11 cellular contexts compared by ENCODE assay signal in genomic region chr13:103540394-103540793, GRCh38.
DNase-seq lines count a peak whose midpoint lies in the region; ATAC-seq and TF ChIP-seq lines count a peak whose summit lies in the region.
"Had no signal": no experiment of that assay in that cellular context is flagged by ENCODE, and none has a peak within 500 bp of the region (broad histone marks: within the 10 kb centered on the region; RNA-seq: fewer than 3 reads in every experiment).

No MANE protein-coding gene starts in this region.

- no peaks in the 10 kb centered on the region for H3K9me2 ChIP-seq in SK-N-SH

- CTCF ChIA-PET in SK-N-SH (lab: Yijun Ruan, JAX) = interaction anchor here (0.9 to 1.8 kb wide), 6 partner anchors 9 to 466 kb away, joined by 3 to 4 read pairs (median 4); no protein-coding TSS in a partner anchor

- H3K79me2 ChIP-seq in SK-N-SH (ENCODE audit: insufficient read depth) = no peaks in the 10 kb centered on the region

- H3K27me3 ChIP-seq in SK-N-SH (ENCODE audit: insufficient read depth) = no peaks in the 10 kb centered on the region
- H3K27me3 ChIP-seq: BLaER1 had no signal

- no peaks in the 10 kb centered on the region for H4K20me1 ChIP-seq in SK-N-SH (ENCODE audit: insufficient read depth)
- H4K20me1 ChIP-seq: BLaER1 had no signal

- WGBS in SK-N-SH (ENCODE audit: low lambda C conversion rate) = 38% methylated on average over 1 of the region's 1 CpG

- H3K4me2 ChIP-seq in SK-N-SH = no peak overlapping the region
- H3K4me2 ChIP-seq: BLaER1 had no signal

- no peak for TF ChIP-seq CTCF in SK-N-SH (IDR thresholded peaks at IDR 0.05)

- H3K9ac ChIP-seq in SK-N-SH = no peak overlapping the region
- H3K9ac ChIP-seq: BLaER1 had no signal

- peak overlapping the region in 1 of 2 experiments; percentile 97; a peak in 2 of 4 replicates for H3K27ac ChIP-seq in SK-N-SH (ENCODE audit: low read depth in 2 of 2, low read length in 1 of 2)
- H3K27ac ChIP-seq: BLaER1 had no signal

- peaks cover 8% of the 10 kb centered on the region; the same call in 1 of the 2 replicates for H3K9me3 ChIP-seq in SK-N-SH

- peak; percentile 42; the same call in 1 of the 2 replicates for TF ChIP-seq RAD21 in SK-N-SH (IDR thresholded peaks at IDR 0.05; ENCODE audit: low read length)

- POLR2A ChIA-PET in SK-N-SH (lab: Yijun Ruan, JAX) = no interaction called here

- TF ChIP-seq EP300 in SK-N-SH (IDR thresholded peaks at IDR 0.05; ENCODE audit: borderline replicate concordance in 1 of 2, low read depth in 1 of 2, low read length in 1 of 2) = peak in 1 of 2 experiments; percentile 86; a peak in 2 of 4 replicates

- no peak overlapping the region for H3K4me3 ChIP-seq in SK-N-SH (ENCODE audit: low read depth in 2 of 2, low read length in 1 of 2)
- H3K4me3 ChIP-seq: BLaER1 had no signal

- no peak overlapping the region for H2AFZ ChIP-seq in SK-N-SH (ENCODE audit: low read depth)

- H3K4me1 ChIP-seq in SK-N-SH (ENCODE audit: control insufficient read depth in 1 of 2, insufficient read depth in 2 of 2, low read depth in 1 of 2, low read length in 1 of 2) = peaks cover 0 to 9% of the 10 kb centered on the region in 2 experiments; a peak in 2 of 4 replicates
- H3K4me1 ChIP-seq: BLaER1 had no signal

- ATAC-seq in SK-N-SH treated with all-trans-retinoic acid at 6 μM for 48 hours = no peak
- no peak for ATAC-seq in HG02870 (IDR thresholded peaks at IDR 0.05; ENCODE audit: unreplicated experiment)

- peak; percentile 7 for DNase-seq in NCI-H1694 treated with DMSO at 0.1 percent for 48 hours (lab: John Stamatoyannopoulos, UW)
- no peak for DNase-seq in NCI-H1694 (lab: John Stamatoyannopoulos, UW)
- peak; percentile 10 for DNase-seq in SK-N-SH
- peak; percentile 10 for DNase-seq in NCI-H774 (lab: John Stamatoyannopoulos, UW)
- DNase-seq in stimulated activated CD4-positive, alpha-beta T cell treated with anti-CD3 and anti-CD28 coated beads, Interleukin-4, amount 100 ng/mL, for 1 hour = no peak
- DNase-seq: 8988T; CD4-positive, alpha-beta memory T cell; H9 had no signal

- no peaks in the 10 kb centered on the region for H3F3A ChIP-seq in SK-N-SH (replicated peaks; ENCODE audit: insufficient read depth)

- no peaks in the 10 kb centered on the region for H3K36me3 ChIP-seq in SK-N-SH (replicated peaks in 1 of 2; ENCODE audit: control insufficient read depth in 1 of 2, insufficient read depth in 2 of 2, low read length in 1 of 2)
- H3K36me3 ChIP-seq: BLaER1 had no signal

TF ChIP-seq in SK-N-SH, 30 proteins besides CTCF, POLR2A, EP300 and RAD21 (continues in another document):
- TF ChIP-seq RFX5 (IDR thresholded peaks at IDR 0.05; ENCODE audit: low read length) (no peak), CHD2 (IDR thresholded peaks at IDR 0.05; ENCODE audit: low read length, partially characterized antibody) (peak; percentile 7), POLR2AphosphoS5 (IDR thresholded peaks at IDR 0.05; ENCODE audit: low read depth, low read length) (no peak), GABPA (IDR thresholded peaks at IDR 0.05; ENCODE audit: low read depth) (no peak), RCOR1 (IDR thresholded peaks at IDR 0.05; ENCODE audit: low read length) (peak; percentile 74), SIN3A (IDR thresholded peaks at IDR 0.05; ENCODE audit: borderline replicate concordance, low read depth, low read length) (no peak), IRF3 (IDR thresholded peaks at IDR 0.05; ENCODE audit: low read depth, low read length) (no peak), RXRA (IDR thresholded peaks at IDR 0.05; ENCODE audit: borderline replicate concordance, low read depth) (no peak), PBX3 (IDR thresholded peaks at IDR 0.05) (no peak), JUND (IDR thresholded peaks at IDR 0.05) (no peak), FOXJ3 (CRISPR knock-in tag; IDR thresholded peaks at IDR 0.05) (0 out of 2 replicates have a peak, but pooled peaks have one; percentile 40), GATA2 (CRISPR knock-in tag; IDR thresholded peaks at IDR 0.05) (peak; percentile 66)

TF ChIP-seq in SK-N-SH treated with all-trans-retinoic acid at 6 μM for 48 hours, 23 proteins besides CTCF, POLR2A, EP300 and RAD21:
- TF ChIP-seq SNAI2 (CRISPR knock-in tag; IDR thresholded peaks at IDR 0.05) (no peak), PATZ1 (CRISPR knock-in tag; IDR thresholded peaks at IDR 0.05; ENCODE audit: borderline replicate concordance) (no peak), TSHZ2 (CRISPR knock-in tag; IDR thresholded peaks at IDR 0.05) (no peak), CREB5 (CRISPR knock-in tag; IDR thresholded peaks at IDR 0.05; ENCODE audit: low read depth) (no peak), ZNF70 (CRISPR knock-in tag; IDR thresholded peaks at IDR 0.05) (no peak), RARB (CRISPR knock-in tag; IDR thresholded peaks at IDR 0.05) (no peak)

Comparison
In these comparisons a context has a peak if more than half of its experiments do, and no peak if none do; other contexts are left out.
1. DNase-seq: peak in NCI-H1694 treated with DMSO at 0.1 percent for 48 hours (single experiment), SK-N-SH (single experiment) and NCI-H774 (single experiment); none in NCI-H1694 (single experiment) and stimulated activated CD4-positive, alpha-beta T cell treated with anti-CD3 and anti-CD28 coated beads, Interleukin-4, amount 100 ng/mL, for 1 hour (single experiment).